8 cellular contexts compared by ENCODE assay signal in genomic region chr2:96325038-96325883, GRCh38. TPM values are rescaled to one million over a fixed set of nuclear protein-coding genes. Genes with fewer than 3 reads are reported as not detected.
DNase-seq lines count a peak whose midpoint lies in the region; FAIRE-seq and TF ChIP-seq lines count a peak whose summit lies in the region.

Gene ITPRIPL1 (plus strand): TSS chr2:96325317. CDS start chr2:96325840, 523 bp downstream.

- peaks cover 8% of the 10 kb centered on the region for H3K36me3 Mint-ChIP-seq in astrocyte (ENCODE audit: low read depth, unreplicated experiment)

- H4K20me1 ChIP-seq in OCI-LY3 (ENCODE audit: insufficient read depth, low read length) (peaks cover 4% of the 10 kb centered on the region; the same call in 1 of the 2 replicates), astrocyte (ENCODE audit: insufficient read depth, low read length) (no peaks in the 10 kb centered on the region)

- H3K4me1 Mint-ChIP-seq in astrocyte (ENCODE audit: low read depth, unreplicated experiment): no peaks in the 10 kb centered on the region

- TF ChIP-seq CTCF in OCI-LY3 (IDR thresholded peaks at IDR 0.05; ENCODE audit: low read depth, low read length) (no peak), astrocyte (IDR thresholded peaks at IDR 0.05; ENCODE audit: insufficient read depth, low read depth, low read length) (no peak), kidney epithelial cell (IDR thresholded peaks at IDR 0.05; ENCODE audit: insufficient read depth, low read length, poor library complexity, severe bottlenecking) (no peak)

- no peak for FAIRE-seq in astrocyte (lab: Jason Lieb, UNC)

- DNase-seq in NCI-H1694 (lab: John Stamatoyannopoulos, UW) (peak; percentile 36), NCI-H1694 treated with DMSO at 0.1 percent for 48 hours (lab: John Stamatoyannopoulos, UW) (no peak), astrocyte (ENCODE audit: low read depth) (no peak), kidney epithelial cell (ENCODE audit: low read depth) (no peak), foreskin melanocyte (no peak)
- peak; percentile 27 to 30 for DNase-seq in stimulated activated CD8-positive, alpha-beta memory T cell treated with anti-CD3 and anti-CD28 coated beads, Interleukin-2, amount 100 ng/mL, for 48 hours (ENCODE audit: low read depth in 2 of 2)
- no peak for DNase-seq in activated CD4-positive, CD25-positive, alpha-beta regulatory T cell (lab: John Stamatoyannopoulos, UW)

- H3K4me2 ChIP-seq in OCI-LY3 (ENCODE audit: low read length): peak within 1 kb of the TSS; percentile 82
- peak within 1 kb of the TSS; percentile 93 for H3K4me2 ChIP-seq in astrocyte (ENCODE audit: low read length)

- H3K4me3 ChIP-seq in OCI-LY3 (ENCODE audit: low read length) (peak within 1 kb of the TSS; percentile 83), astrocyte (ENCODE audit: insufficient read depth, low read depth, low read length) (peak within 1 kb of the TSS; percentile 59), kidney epithelial cell (ENCODE audit: low read depth, low read length) (peak within 1 kb of the TSS; percentile 49)

- peak within 1 kb of the TSS; percentile 87 for H3K9ac ChIP-seq in OCI-LY3 (ENCODE audit: low read length)
- H3K9ac ChIP-seq in astrocyte (ENCODE audit: low read length): peak within 1 kb of the TSS; percentile 73

- peaks cover 56% of the 10 kb centered on the region for H3K27me3 Mint-ChIP-seq in astrocyte (ENCODE audit: low read depth, unreplicated experiment)

- H3K4me1 ChIP-seq in OCI-LY3 (ENCODE audit: low read length) (peaks cover 38% of the 10 kb centered on the region), astrocyte (ENCODE audit: insufficient read depth, low read length) (peaks cover 18% of the 10 kb centered on the region)

- H3K27me3 ChIP-seq in OCI-LY3 (ENCODE audit: low read depth, low read length): peaks cover 20% of the 10 kb centered on the region
- peaks cover 15% of the 10 kb centered on the region for H3K27me3 ChIP-seq in astrocyte (ENCODE audit: insufficient read depth, low read length)
- peaks cover 14% of the 10 kb centered on the region for H3K27me3 ChIP-seq in kidney epithelial cell (ENCODE audit: control insufficient read depth, insufficient read depth, low read length)

- peak within 1 kb of the TSS; percentile 66 for H3K4me3 Mint-ChIP-seq in astrocyte (ENCODE audit: unreplicated experiment)

- no peaks in the 10 kb centered on the region for H3K9me3 ChIP-seq in OCI-LY3 (ENCODE audit: insufficient read depth, low read length)
- no peaks in the 10 kb centered on the region for H3K9me3 ChIP-seq in astrocyte (ENCODE audit: insufficient read depth, low read depth, low read length)

- H3K9me3 Mint-ChIP-seq in astrocyte (ENCODE audit: unreplicated experiment): peaks cover 6% of the 10 kb centered on the region

- peaks cover 25% of the 10 kb centered on the region for H3K36me3 ChIP-seq in OCI-LY3 (replicated peaks; ENCODE audit: low read depth, low read length)
- no peaks in the 10 kb centered on the region for H3K36me3 ChIP-seq in astrocyte (ENCODE audit: insufficient read depth, low read length)
- no peaks in the 10 kb centered on the region for H3K36me3 ChIP-seq in kidney epithelial cell (ENCODE audit: control insufficient read depth, insufficient read depth, low read length)

- peak within 1 kb of the TSS; percentile 82 for H2AFZ ChIP-seq in OCI-LY3 (ENCODE audit: low read depth, low read length)
- H2AFZ ChIP-seq in astrocyte (ENCODE audit: low read depth, low read length): peak within 1 kb of the TSS; percentile 86

- H3K79me2 ChIP-seq in OCI-LY3 (ENCODE audit: low read length) (peaks cover 30% of the 10 kb centered on the region), astrocyte (ENCODE audit: insufficient read depth, low read length) (no peaks in the 10 kb centered on the region)

- no peak within 1 kb of the TSS for H3K27ac Mint-ChIP-seq in astrocyte (ENCODE audit: unreplicated experiment)

- H3K27ac ChIP-seq in OCI-LY3 (ENCODE audit: low read length): peak within 1 kb of the TSS; percentile 37
- no peak within 1 kb of the TSS for H3K27ac ChIP-seq in astrocyte (ENCODE audit: low read depth, low read length)

RNA-seq across cellular contexts. Expression of gene ITPRIPL1, which starts in this region (rescaled TPM):
- total RNA-seq in astrocyte (0.10 and 0.45 TPM in 2 replicates), kidney epithelial cell (5.1 and 5.5 TPM in 2 replicates)

Comparison
In these comparisons a context has a peak if more than half of its experiments do, and no peak if none do; other contexts are left out.
1. DNase-seq: peak in NCI-H1694 (single experiment) and stimulated activated CD8-positive, alpha-beta memory T cell treated with anti-CD3 and anti-CD28 coated beads, Interleukin-2, amount 100 ng/mL, for 48 hours (2 of 2); none in NCI-H1694 treated with DMSO at 0.1 percent for 48 hours (single experiment), astrocyte (single experiment), kidney epithelial cell (single experiment), foreskin melanocyte (single experiment) and activated CD4-positive, CD25-positive, alpha-beta regulatory T cell (0 of 4).
2. Peak in every context shown above with its lines, with median percentiles within 50 percentile points of each other: H3K4me3 ChIP-seq.